ENCODE assay signal across 8 cellular contexts in genomic region chr6:42929088-42929927, GRCh38. TPM values are rescaled to one million over a fixed set of nuclear protein-coding genes. Genes with fewer than 3 reads are reported as not detected.
A peak's percentile ranks its signal among the peaks of the same experiment; 100 is the strongest.
DNase-seq lines count a peak whose midpoint lies in the region; ATAC-seq and TF ChIP-seq lines count a peak whose summit lies in the region.

Gene CNPY3 (plus strand): TSS chr6:42929480. CDS start chr6:42929571, 91 bp downstream.

- no peaks in the 10 kb centered on the region for H4K20me1 ChIP-seq in PC-3 (ENCODE audit: low read length)

- CTCF ChIA-PET in PC-3 (lab: Charles Lee) = no interaction called here

- peak; percentile 98 for DNase-seq in DMS114 treated with DMSO at 0.1 percent for 48 hours (lab: John Stamatoyannopoulos, UW; ENCODE audit: unreplicated experiment)
- peak; percentile 97 for DNase-seq in PC-3
- DNase-seq in activated T-cell treated with anti-CD3 and anti-CD28 coated beads for 48 hours (ENCODE audit: low read depth) = peak; percentile 94
- peak; percentile 88 for DNase-seq in epithelial cell of prostate (ENCODE audit: low read depth, low spot score)
- peak; percentile 94 for DNase-seq in mucosa of gallbladder (ENCODE audit: low spot score)
- peak; percentile 72 to 84 for DNase-seq in stimulated activated CD8-positive, alpha-beta memory T cell treated with anti-CD3 and anti-CD28 coated beads, Interleukin-4, amount 100 ng/mL, for 4 hours (ENCODE audit: low read depth in 2 of 2, low spot score in 1 of 2)

- H3K4me2 ChIP-seq in PC-3 (ENCODE audit: low read length) = peak within 1 kb of the TSS; percentile 80

- POLR2A ChIA-PET in PC-3 (lab: Charles Lee; ENCODE audit: unreplicated experiment) = interaction anchor here (0.6 to 1.0 kb wide), 6 partner anchors 8 to 183 kb away, joined by 4 to 31 read pairs (median 6); partner anchors contain the start of genes PPP2R5D and TBCC

- TF ChIP-seq RAD21 in Ishikawa (IDR thresholded peaks at IDR 0.05; ENCODE audit: low read depth) = no peak

- peak; percentile 69 for ATAC-seq in GM21576 (IDR thresholded peaks at IDR 0.05; ENCODE audit: unreplicated experiment)
- ATAC-seq in PC-3 = peak; percentile 88

- no peaks in the 10 kb centered on the region for H3K9me3 ChIP-seq in PC-3 (ENCODE audit: low read length)

- peak within 1 kb of the TSS; percentile 91 for H2AFZ ChIP-seq in PC-3 (ENCODE audit: low read length)

- peak within 1 kb of the TSS; percentile 73 for H3K9ac ChIP-seq in PC-3 (ENCODE audit: low read length)

- H3K36me3 ChIP-seq in PC-3 (ENCODE audit: low read depth, low read length) = peaks cover 2% of the 10 kb centered on the region; the same call in 1 of the 2 replicates

- peaks cover 41% of the 10 kb centered on the region for H3K79me2 ChIP-seq in PC-3 (ENCODE audit: low read length)

- H3K27ac ChIP-seq in PC-3 (ENCODE audit: low read length) = peak within 1 kb of the TSS; percentile 79
- peak within 1 kb of the TSS; percentile 90 for H3K27ac ChIP-seq in epithelial cell of prostate

- peaks cover 12% of the 10 kb centered on the region; the same call in 1 of the 2 replicates for H3K4me1 ChIP-seq in PC-3 (ENCODE audit: insufficient read depth, low read length)

- H3K4me3 ChIP-seq in PC-3 (ENCODE audit: low read length) = peak within 1 kb of the TSS; percentile 86

- no peak for TF ChIP-seq CTCF in PC-3 (conservative IDR thresholded peaks at IDR 0.05; ENCODE audit: low read depth, low read length)

- intact Hi-C loops in PC-3 (cut with micrococcal nuclease) = no loop called here

- H3K27me3 ChIP-seq in PC-3 (ENCODE audit: low read length) = no peaks in the 10 kb centered on the region

- H3F3A ChIP-seq in PC-3 (ENCODE audit: low read length, unreplicated experiment) = no peaks in the 10 kb centered on the region

- H3K9me2 ChIP-seq in PC-3 (replicated peaks; ENCODE audit: low read length) = no peaks in the 10 kb centered on the region

- TSS peak; percentile 70 for BruUV-seq in PC-3 (replicated peaks; lab: Mats Ljungman, UMichigan)

- TF ChIP-seq EP300 in Ishikawa (IDR thresholded peaks at IDR 0.05; ENCODE audit: borderline replicate concordance) = no peak

TF ChIP-seq in Ishikawa, 13 proteins besides CTCF, POLR2A, EP300 and RAD21:
- peak; percentile 92 for TF ChIP-seq USF1 (IDR thresholded peaks at IDR 0.05)
- TF ChIP-seq TEAD4 (IDR thresholded peaks at IDR 0.05) = no peak
- peak; percentile 22; the same call in 1 of the 2 replicates for TF ChIP-seq YY1 (IDR thresholded peaks at IDR 0.05; ENCODE audit: low read depth)
- TF ChIP-seq, protein P1, sequence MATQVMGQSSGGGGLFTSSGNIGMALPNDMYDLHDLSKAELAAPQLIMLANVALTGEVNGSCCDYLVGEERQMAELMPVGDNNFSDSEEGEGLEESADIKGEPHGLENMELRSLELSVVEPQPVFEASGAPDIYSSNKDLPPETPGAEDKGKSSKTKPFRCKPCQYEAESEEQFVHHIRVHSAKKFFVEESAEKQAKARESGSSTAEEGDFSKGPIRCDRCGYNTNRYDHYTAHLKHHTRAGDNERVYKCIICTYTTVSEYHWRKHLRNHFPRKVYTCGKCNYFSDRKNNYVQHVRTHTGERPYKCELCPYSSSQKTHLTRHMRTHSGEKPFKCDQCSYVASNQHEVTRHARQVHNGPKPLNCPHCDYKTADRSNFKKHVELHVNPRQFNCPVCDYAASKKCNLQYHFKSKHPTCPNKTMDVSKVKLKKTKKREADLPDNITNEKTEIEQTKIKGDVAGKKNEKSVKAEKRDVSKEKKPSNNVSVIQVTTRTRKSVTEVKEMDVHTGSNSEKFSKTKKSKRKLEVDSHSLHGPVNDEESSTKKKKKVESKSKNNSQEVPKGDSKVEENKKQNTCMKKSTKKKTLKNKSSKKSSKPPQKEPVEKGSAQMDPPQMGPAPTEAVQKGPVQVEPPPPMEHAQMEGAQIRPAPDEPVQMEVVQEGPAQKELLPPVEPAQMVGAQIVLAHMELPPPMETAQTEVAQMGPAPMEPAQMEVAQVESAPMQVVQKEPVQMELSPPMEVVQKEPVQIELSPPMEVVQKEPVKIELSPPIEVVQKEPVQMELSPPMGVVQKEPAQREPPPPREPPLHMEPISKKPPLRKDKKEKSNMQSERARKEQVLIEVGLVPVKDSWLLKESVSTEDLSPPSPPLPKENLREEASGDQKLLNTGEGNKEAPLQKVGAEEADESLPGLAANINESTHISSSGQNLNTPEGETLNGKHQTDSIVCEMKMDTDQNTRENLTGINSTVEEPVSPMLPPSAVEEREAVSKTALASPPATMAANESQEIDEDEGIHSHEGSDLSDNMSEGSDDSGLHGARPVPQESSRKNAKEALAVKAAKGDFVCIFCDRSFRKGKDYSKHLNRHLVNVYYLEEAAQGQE (IDR thresholded peaks at IDR 0.05; ENCODE audit: low read depth) = no peak
- TF ChIP-seq, protein P2, sequence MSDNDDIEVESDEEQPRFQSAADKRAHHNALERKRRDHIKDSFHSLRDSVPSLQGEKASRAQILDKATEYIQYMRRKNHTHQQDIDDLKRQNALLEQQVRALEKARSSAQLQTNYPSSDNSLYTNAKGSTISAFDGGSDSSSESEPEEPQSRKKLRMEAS (IDR thresholded peaks at IDR 0.05) = peak; percentile 99
- TF ChIP-seq NFIC (IDR thresholded peaks at IDR 0.05) = peak; percentile 21; the same call in 1 of the 2 replicates
- TF ChIP-seq TAF1 (IDR thresholded peaks at IDR 0.05; ENCODE audit: low read depth) = peak; percentile 27
- TF ChIP-seq EGR1 (IDR thresholded peaks at IDR 0.05) = no peak
- peak; percentile 62; the same call in 1 of the 2 replicates for TF ChIP-seq ZBTB7A (IDR thresholded peaks at IDR 0.05; ENCODE audit: low read depth)
- TF ChIP-seq CREB1 (IDR thresholded peaks at IDR 0.05; ENCODE audit: low read depth) = 0 out of 2 replicates have a peak, but pooled peaks have one; percentile 60
- TF ChIP-seq TCF12 (IDR thresholded peaks at IDR 0.05; ENCODE audit: low read depth) = peak; percentile 62
- TF ChIP-seq FOXM1 (IDR thresholded peaks at IDR 0.05; ENCODE audit: borderline replicate concordance, low read depth) = peak; percentile 57; the same call in 1 of the 2 replicates
- TF ChIP-seq CEBPB (IDR thresholded peaks at IDR 0.05) = no peak
TF ChIP-seq in Ishikawa: peak in this region for 9.

RNA-seq across cellular contexts. Expression of gene CNPY3, which starts in this region (rescaled TPM):
- total RNA-seq in PC-3 (2014; rRNA removed) = 37.5 and 42.2 TPM in 2 replicates
- total RNA-seq in mucosa of gallbladder = 88.9 TPM

Comparison
In these comparisons a context has a peak if more than half of its experiments do, and no peak if none do; other contexts are left out.
1. Peak in every context shown above with its lines: DNase-seq, ATAC-seq, H3K4me3 ChIP-seq and H3K27ac ChIP-seq.